Comparison of ENCODE assay signal across 20 cellular contexts in genomic region chr12:119338593-119339363, GRCh38.
"Had no signal": no experiment of that assay in that cellular context is flagged by ENCODE, and none has a peak within 500 bp of the region (broad histone marks: within the 10 kb centered on the region; RNA-seq: fewer than 3 reads in every experiment).

No MANE protein-coding gene starts in this region.

- H3K4me1 Mint-ChIP-seq: activated naive CD8-positive, alpha-beta T cell treated with anti-CD3 and anti-CD28 coated beads for 36 hours had no signal

- DNase-seq: activated CD4-positive, alpha-beta memory T cell treated with anti-CD3 and anti-CD28 coated beads for 36 hours; activated CD4-positive, alpha-beta T cell treated with anti-CD3 and anti-CD28 coated beads for 1 hour; activated gamma-delta T cell treated with Interleukin-2 at 50 U/mL for 16 hours; activated naive CD8-positive, alpha-beta T cell treated with anti-CD3 and anti-CD28 coated beads for 36 hours; activated T-cell treated with anti-CD3 and anti-CD28 coated beads, Interleukin-2, amount 50 U/mL, for 48 hours; cerebellar nuclear complex; esophagus squamous epithelium; foreskin fibroblast; left ventricle myocardium superior; mesenchymal stem cell; pancreas; stimulated activated CD4-positive, alpha-beta T cell treated with anti-CD3 and anti-CD28 coated beads, Interleukin-4, amount 100 ng/mL, for 1 hour; stimulated activated CD8-positive, alpha-beta memory T cell treated with anti-CD3 and anti-CD28 coated beads, Interleukin-4, amount 100 ng/mL, for 48 hours; stimulated activated naive CD8-positive, alpha-beta T cell treated with anti-CD3 and anti-CD28 coated beads, Interleukin-15, Interleukin-2, amounts not matched to agents 100 U/mL and 50 U/mL, for 24 hours had no signal

- H3K4me3 Mint-ChIP-seq: activated CD4-positive, alpha-beta memory T cell treated with anti-CD3 and anti-CD28 coated beads for 36 hours; activated naive CD8-positive, alpha-beta T cell treated with anti-CD3 and anti-CD28 coated beads for 36 hours; dendritic cell treated with granulocyte-macrophage colony-stimulating factor and Interleukin-4, amounts not matched to agents 40 ng/mL and 50 ng/mL, for 4 days; neural crest cell; T-helper 2 cell treated with Interferon-gamma antibody and Interleukin-4, amounts not matched to agents 5 μg/mL and 100 μg/mL, for 36 hours; type B pancreatic cell had no signal

- H3K9me3 Mint-ChIP-seq: activated CD4-positive, alpha-beta memory T cell treated with anti-CD3 and anti-CD28 coated beads for 36 hours; activated naive CD8-positive, alpha-beta T cell treated with anti-CD3 and anti-CD28 coated beads for 36 hours; dendritic cell treated with granulocyte-macrophage colony-stimulating factor and Interleukin-4, amounts not matched to agents 40 ng/mL and 50 ng/mL, for 4 days; T-helper 2 cell treated with Interferon-gamma antibody and Interleukin-4, amounts not matched to agents 5 μg/mL and 100 μg/mL, for 36 hours; type B pancreatic cell had no signal

- H3K36me3 Mint-ChIP-seq: activated CD4-positive, alpha-beta memory T cell treated with anti-CD3 and anti-CD28 coated beads for 36 hours; activated naive CD8-positive, alpha-beta T cell treated with anti-CD3 and anti-CD28 coated beads for 36 hours; type B pancreatic cell had no signal

- H3K27ac Mint-ChIP-seq: activated CD4-positive, alpha-beta memory T cell treated with anti-CD3 and anti-CD28 coated beads for 36 hours; activated naive CD8-positive, alpha-beta T cell treated with anti-CD3 and anti-CD28 coated beads for 36 hours; dendritic cell treated with granulocyte-macrophage colony-stimulating factor and Interleukin-4, amounts not matched to agents 40 ng/mL and 50 ng/mL, for 4 days; T-helper 2 cell treated with Interferon-gamma antibody and Interleukin-4, amounts not matched to agents 5 μg/mL and 100 μg/mL, for 36 hours; type B pancreatic cell had no signal

- FAIRE-seq: endometrium, keratinocyte, pancreas had no signal

- ATAC-seq: left ventricle myocardium superior; pancreas; stimulated activated naive CD8-positive, alpha-beta T cell treated with anti-CD3 and anti-CD28 coated beads, Interleukin-15, Interleukin-2, amounts not matched to agents 100 U/mL and 50 U/mL, for 24 hours had no signal
